In genomic region chr12:1439201-1439600, GRCh38 we compare ENCODE assay signal across 33 cellular contexts.
"Had no signal": no experiment of that assay in that cellular context is flagged by ENCODE, and none has a peak within 500 bp of the region (broad histone marks: within the 10 kb centered on the region; RNA-seq: fewer than 3 reads in every experiment).

No MANE protein-coding gene starts in this region.

- H3K27me3 Mint-ChIP-seq: activated CD4-positive, alpha-beta memory T cell treated with anti-CD3 and anti-CD28 coated beads for 36 hours; activated CD4-positive, alpha-beta T cell treated with anti-CD3 and anti-CD28 coated beads for 36 hours; activated CD4-positive, alpha-beta T cell treated with anti-CD3 and anti-CD28 coated beads, Interleukin-2, amount 10 ng/mL, durations not matched to agents 24 days and 14 days; activated CD8-positive, alpha-beta memory T cell treated with anti-CD3 and anti-CD28 coated beads, Interleukin-2, amount 10 ng/mL, durations not matched to agents 7 days and 5 days; activated naive CD4-positive, alpha-beta T cell treated with anti-CD3 and anti-CD28 coated beads, Interleukin-2, amount 50 U/mL, for 24 hours; activated naive CD8-positive, alpha-beta T cell treated with anti-CD3 and anti-CD28 coated beads for 36 hours; activated naive CD8-positive, alpha-beta T cell treated with anti-CD3 and anti-CD28 coated beads, Interleukin-2, amount 50 U/mL, for 24 hours; dendritic cell treated with granulocyte-macrophage colony-stimulating factor and Interleukin-4, amounts not matched to agents 40 ng/mL and 50 ng/mL, for 4 days had no signal

- H3K27ac Mint-ChIP-seq: activated CD4-positive, alpha-beta memory T cell treated with anti-CD3 and anti-CD28 coated beads for 36 hours; activated CD4-positive, alpha-beta T cell treated with anti-CD3 and anti-CD28 coated beads for 36 hours; activated CD4-positive, alpha-beta T cell treated with anti-CD3 and anti-CD28 coated beads, Interleukin-2, amount 10 ng/mL, durations not matched to agents 24 days and 14 days; activated CD8-positive, alpha-beta memory T cell treated with anti-CD3 and anti-CD28 coated beads, Interleukin-2, amount 10 ng/mL, durations not matched to agents 7 days and 5 days; activated CD8-positive, alpha-beta T cell treated with anti-CD3 and anti-CD28 coated beads, Interleukin-2, amount 10 ng/mL, durations not matched to agents 7 days and 5 days; activated naive CD4-positive, alpha-beta T cell treated with anti-CD3 and anti-CD28 coated beads for 36 hours; activated naive CD4-positive, alpha-beta T cell treated with anti-CD3 and anti-CD28 coated beads, Interleukin-2, amount 50 U/mL, for 24 hours; activated naive CD8-positive, alpha-beta T cell treated with anti-CD3 and anti-CD28 coated beads for 36 hours; activated naive CD8-positive, alpha-beta T cell treated with anti-CD3 and anti-CD28 coated beads, Interleukin-2, amount 50 U/mL, for 24 hours; activated T-helper 1 cell treated with anti-CD3 and anti-CD28 coated beads, Interleukin-12 subunit alpha, Interleukin-12 subunit beta, Interleukin-2, Interleukin-4 antibody, amounts not matched to agents 30 ng/mL and 10 ng/mL and 1 ng/mL, durations not matched to agents 14 hours and 24 hours and 36 hours; activated T-helper 2 cell treated with anti-CD3 and anti-CD28 coated beads, Interferon-gamma antibody, Interleukin-2, Interleukin-4, amounts not matched to agents 10 μg/mL and 5 μg/mL and 100 μg/mL, durations not matched to agents 14 hours and 24 hours and 36 hours; dendritic cell treated with granulocyte-macrophage colony-stimulating factor and Interleukin-4, amounts not matched to agents 40 ng/mL and 50 ng/mL, for 4 days; endodermal cell; T-helper 2 cell treated with Interferon-gamma antibody and Interleukin-4, amounts not matched to agents 5 μg/mL and 100 μg/mL, for 36 hours had no signal

- H3K27ac ChIP-seq: adrenal gland, body of pancreas, coronary artery, dorsolateral prefrontal cortex had no signal

- H3K4me3 Mint-ChIP-seq: activated CD4-positive, alpha-beta memory T cell treated with anti-CD3 and anti-CD28 coated beads for 36 hours; activated CD4-positive, alpha-beta T cell treated with anti-CD3 and anti-CD28 coated beads for 36 hours; activated CD4-positive, alpha-beta T cell treated with anti-CD3 and anti-CD28 coated beads, Interleukin-2, amount 10 ng/mL, durations not matched to agents 24 days and 14 days; activated CD8-positive, alpha-beta memory T cell treated with anti-CD3 and anti-CD28 coated beads, Interleukin-2, amount 10 ng/mL, durations not matched to agents 7 days and 5 days; activated CD8-positive, alpha-beta T cell treated with anti-CD3 and anti-CD28 coated beads, Interleukin-2, amount 10 ng/mL, durations not matched to agents 7 days and 5 days; activated naive CD4-positive, alpha-beta T cell treated with anti-CD3 and anti-CD28 coated beads for 36 hours; activated naive CD4-positive, alpha-beta T cell treated with anti-CD3 and anti-CD28 coated beads, Interleukin-2, amount 50 U/mL, for 24 hours; activated naive CD8-positive, alpha-beta T cell treated with anti-CD3 and anti-CD28 coated beads for 36 hours; activated naive CD8-positive, alpha-beta T cell treated with anti-CD3 and anti-CD28 coated beads, Interleukin-2, amount 50 U/mL, for 24 hours; activated T-helper 1 cell treated with anti-CD3 and anti-CD28 coated beads, Interleukin-12 subunit alpha, Interleukin-12 subunit beta, Interleukin-2, Interleukin-4 antibody, amounts not matched to agents 30 ng/mL and 10 ng/mL and 1 ng/mL, durations not matched to agents 14 hours and 24 hours and 36 hours; dendritic cell treated with granulocyte-macrophage colony-stimulating factor and Interleukin-4, amounts not matched to agents 40 ng/mL and 50 ng/mL, for 4 days; endodermal cell; T-helper 2 cell treated with Interferon-gamma antibody and Interleukin-4, amounts not matched to agents 5 μg/mL and 100 μg/mL, for 36 hours had no signal

- H3K4me1 ChIP-seq: adrenal gland had no signal

- H3K4me3 ChIP-seq: adrenal gland, body of pancreas, coronary artery, dorsolateral prefrontal cortex had no signal

- H3K4me1 Mint-ChIP-seq: activated CD4-positive, alpha-beta T cell treated with anti-CD3 and anti-CD28 coated beads for 36 hours; activated CD4-positive, alpha-beta T cell treated with anti-CD3 and anti-CD28 coated beads, Interleukin-2, amount 10 ng/mL, durations not matched to agents 24 days and 14 days; activated CD8-positive, alpha-beta memory T cell treated with anti-CD3 and anti-CD28 coated beads, Interleukin-2, amount 10 ng/mL, durations not matched to agents 7 days and 5 days; activated naive CD4-positive, alpha-beta T cell treated with anti-CD3 and anti-CD28 coated beads, Interleukin-2, amount 50 U/mL, for 24 hours; activated naive CD8-positive, alpha-beta T cell treated with anti-CD3 and anti-CD28 coated beads for 36 hours; activated naive CD8-positive, alpha-beta T cell treated with anti-CD3 and anti-CD28 coated beads, Interleukin-2, amount 50 U/mL, for 24 hours; endodermal cell had no signal

- H3K36me3 Mint-ChIP-seq: activated CD4-positive, alpha-beta memory T cell treated with anti-CD3 and anti-CD28 coated beads for 36 hours; activated CD8-positive, alpha-beta memory T cell treated with anti-CD3 and anti-CD28 coated beads, Interleukin-2, amount 10 ng/mL, durations not matched to agents 7 days and 5 days had no signal

- ATAC-seq: activated CD4-positive, alpha-beta T cell treated with anti-CD3 and anti-CD28 coated beads for 36 hours; activated CD8-positive, alpha-beta memory T cell treated with anti-CD3 and anti-CD28 coated beads, Interleukin-2, amount 10 ng/mL, durations not matched to agents 7 days and 5 days; activated CD8-positive, alpha-beta T cell treated with anti-CD3 and anti-CD28 coated beads, Interleukin-2, amount 10 ng/mL, durations not matched to agents 7 days and 5 days; activated naive CD8-positive, alpha-beta T cell treated with anti-CD3 and anti-CD28 coated beads, Interleukin-2, amount 50 U/mL, for 24 hours; body of pancreas; esophagus mucosa had no signal

- H3K36me3 ChIP-seq: adrenal gland had no signal

- H3K27me3 ChIP-seq: adrenal gland, body of pancreas, dorsolateral prefrontal cortex had no signal

- H3K9me3 ChIP-seq: adrenal gland, body of pancreas had no signal

- DNase-seq: activated CD4-positive, alpha-beta memory T cell treated with anti-CD3 and anti-CD28 coated beads for 36 hours; activated CD4-positive, alpha-beta T cell treated with anti-CD3 and anti-CD28 coated beads for 36 hours; activated CD4-positive, alpha-beta T cell treated with anti-CD3 and anti-CD28 coated beads, Interleukin-2, amount 10 ng/mL, durations not matched to agents 24 days and 14 days; activated CD4-positive, CD25-positive, alpha-beta regulatory T cell; activated CD4-positive, CD25-positive, alpha-beta regulatory T cell treated with anti-CD3 and anti-CD28 coated beads, Interleukin-2, amount 50 U/mL, for 72 hours; activated CD8-positive, alpha-beta memory T cell treated with anti-CD3 and anti-CD28 coated beads, Interleukin-2, amount 10 ng/mL, durations not matched to agents 7 days and 5 days; activated CD8-positive, alpha-beta memory T cell treated with anti-CD3 and anti-CD28 coated beads, Interleukin-2, amount 50 U/mL, for 4 hours; activated CD8-positive, alpha-beta T cell treated with anti-CD3 and anti-CD28 coated beads, Interleukin-2, amount 10 ng/mL, durations not matched to agents 7 days and 5 days; activated effector memory CD4-positive, alpha-beta T cell treated with anti-CD3 and anti-CD28 coated beads, Interleukin-2, amount 50 U/mL, for 16 hours; activated naive CD4-positive, alpha-beta T cell treated with anti-CD3 and anti-CD28 coated beads for 36 hours; activated naive CD8-positive, alpha-beta T cell treated with anti-CD3 and anti-CD28 coated beads for 36 hours; activated naive CD8-positive, alpha-beta T cell treated with anti-CD3 and anti-CD28 coated beads, Interleukin-2, amount 50 U/mL, for 24 hours; activated T-cell treated with anti-CD3 and anti-CD28 coated beads, Interleukin-2, amount 50 U/mL, for 1 hour; activated T-cell treated with anti-CD3 and anti-CD28 coated beads, Interleukin-2, amount 50 U/mL, for 48 hours; adrenal gland; amygdala; aorta; body of pancreas; central memory CD4-positive, alpha-beta T cell; dorsolateral prefrontal cortex; effector memory CD4-positive, alpha-beta T cell; endodermal cell; foreskin fibroblast; head of caudate nucleus; hippocampal formation; T1000 had no signal

- H3K9me3 Mint-ChIP-seq: activated CD4-positive, alpha-beta memory T cell treated with anti-CD3 and anti-CD28 coated beads for 36 hours; activated CD4-positive, alpha-beta T cell treated with anti-CD3 and anti-CD28 coated beads, Interleukin-2, amount 10 ng/mL, durations not matched to agents 24 days and 14 days; activated naive CD4-positive, alpha-beta T cell treated with anti-CD3 and anti-CD28 coated beads for 36 hours; activated naive CD4-positive, alpha-beta T cell treated with anti-CD3 and anti-CD28 coated beads, Interleukin-2, amount 50 U/mL, for 24 hours; activated naive CD8-positive, alpha-beta T cell treated with anti-CD3 and anti-CD28 coated beads for 36 hours; activated naive CD8-positive, alpha-beta T cell treated with anti-CD3 and anti-CD28 coated beads, Interleukin-2, amount 50 U/mL, for 24 hours; activated T-helper 1 cell treated with anti-CD3 and anti-CD28 coated beads, Interleukin-12 subunit alpha, Interleukin-12 subunit beta, Interleukin-2, Interleukin-4 antibody, amounts not matched to agents 30 ng/mL and 10 ng/mL and 1 ng/mL, durations not matched to agents 14 hours and 24 hours and 36 hours; activated T-helper 2 cell treated with anti-CD3 and anti-CD28 coated beads, Interferon-gamma antibody, Interleukin-2, Interleukin-4, amounts not matched to agents 10 μg/mL and 5 μg/mL and 100 μg/mL, durations not matched to agents 14 hours and 24 hours and 36 hours; dendritic cell treated with granulocyte-macrophage colony-stimulating factor and Interleukin-4, amounts not matched to agents 40 ng/mL and 50 ng/mL, for 4 days; T-helper 2 cell treated with Interferon-gamma antibody and Interleukin-4, amounts not matched to agents 5 μg/mL and 100 μg/mL, for 36 hours had no signal
